20 cellular contexts compared by ENCODE assay signal in the genomic region with DNA sequence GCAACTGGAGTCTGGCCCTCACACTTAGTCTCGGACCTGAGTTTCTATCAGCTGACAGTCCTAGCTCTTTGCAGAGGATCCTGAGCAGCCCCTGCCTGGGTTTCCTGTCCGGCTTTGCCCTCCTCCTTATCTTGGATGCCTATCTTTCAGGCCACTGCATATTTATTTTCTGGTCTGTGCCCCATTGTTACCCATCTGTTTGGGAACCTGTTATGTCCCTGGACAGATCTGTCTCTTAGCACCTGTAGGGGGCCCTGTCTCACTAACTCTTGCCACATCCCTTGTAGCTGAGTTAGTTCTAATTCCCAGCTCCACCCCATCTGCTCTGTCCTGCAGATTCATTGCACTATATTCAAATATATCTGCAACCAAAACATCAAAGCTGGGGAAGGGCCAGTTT.
DNase-seq lines count a peak whose midpoint lies in the region; ATAC-seq and TF ChIP-seq lines count a peak whose summit lies in the region.
"Had no signal": no experiment of that assay in that cellular context is flagged by ENCODE, and none has a peak within 500 bp of the region (broad histone marks: within the 10 kb centered on the region; RNA-seq: fewer than 3 reads in every experiment).

No MANE protein-coding gene starts in this region.

- H3K36me3 Mint-ChIP-seq in activated CD4-positive, alpha-beta T cell treated with anti-CD3 and anti-CD28 coated beads for 36 hours (ENCODE audit: low read depth) = no peaks in the 10 kb centered on the region
- H3K36me3 Mint-ChIP-seq: CD8-positive, alpha-beta memory T cell had no signal

- intact Hi-C loops in activated CD4-positive, alpha-beta T cell treated with anti-CD3 and anti-CD28 coated beads for 36 hours (cut with DNase I, micrococcal nuclease) = no loop called here

- no peaks in the 10 kb centered on the region for H3K9me3 Mint-ChIP-seq in activated CD4-positive, alpha-beta T cell treated with anti-CD3 and anti-CD28 coated beads for 36 hours (ENCODE audit: low read depth)

- H3K36me3 ChIP-seq in kidney epithelial cell (ENCODE audit: control insufficient read depth, insufficient read depth, low read length) = no peaks in the 10 kb centered on the region
- H3K36me3 ChIP-seq: esophagus squamous epithelium, left ventricle myocardium inferior, thyroid gland had no signal

- TF ChIP-seq CTCF in GM12864 (IDR thresholded peaks at IDR 0.05; ENCODE audit: low read depth, low read length, missing control alignments) (peak; percentile 9), kidney epithelial cell (IDR thresholded peaks at IDR 0.05; ENCODE audit: insufficient read depth, low read length, poor library complexity, severe bottlenecking) (peak; percentile 10)

- H3K4me3 ChIP-seq in GM12864 (ENCODE audit: low read depth, low read length) (no peak overlapping the region), kidney epithelial cell (ENCODE audit: low read depth, low read length) (no peak overlapping the region)
- H3K4me3 ChIP-seq: esophagus squamous epithelium, left ventricle myocardium inferior, psoas muscle, thyroid gland had no signal

- H3K27ac Mint-ChIP-seq in activated CD4-positive, alpha-beta T cell treated with anti-CD3 and anti-CD28 coated beads for 36 hours = no peak overlapping the region
- H3K27ac Mint-ChIP-seq: CD8-positive, alpha-beta memory T cell had no signal

- POLR2A ChIA-PET in activated CD4-positive, alpha-beta T cell treated with anti-CD3 and anti-CD28 coated beads for 36 hours (lab: Charles Lee) = no interaction called here

- CTCF ChIA-PET in activated CD4-positive, alpha-beta T cell treated with anti-CD3 and anti-CD28 coated beads for 36 hours (lab: Charles Lee) = no interaction called here

- H3K4me3 Mint-ChIP-seq in activated CD4-positive, alpha-beta T cell treated with anti-CD3 and anti-CD28 coated beads for 36 hours = no peak overlapping the region
- H3K4me3 Mint-ChIP-seq: CD8-positive, alpha-beta memory T cell had no signal

- no peaks in the 10 kb centered on the region for H3K27me3 ChIP-seq in kidney epithelial cell (ENCODE audit: control insufficient read depth, insufficient read depth, low read length)
- H3K27me3 ChIP-seq: esophagus squamous epithelium, thyroid gland had no signal

- DNase-seq in GM12864 (ENCODE audit: low read depth) (no peak), HuH-7.5 (ENCODE audit: low spot score) (peak; percentile 17), SK-N-DZ (ENCODE audit: low spot score) (peak; percentile 1), kidney epithelial cell (ENCODE audit: low read depth) (no peak), dedifferentiated amniotic fluid mesenchymal stem cell (ENCODE audit: extremely low spot score) (no peak)
- DNase-seq in activated CD4-positive, alpha-beta T cell treated with anti-CD3 and anti-CD28 coated beads for 36 hours = no peak
- DNase-seq: activated CD4-positive, alpha-beta T cell treated with anti-CD3 and anti-CD28 coated beads, Interleukin-2, amount 50 U/mL, for 1 hour; activated CD8-positive, alpha-beta memory T cell treated with anti-CD3 and anti-CD28 coated beads, Interleukin-2, amount 50 U/mL, for 48 hours; CD8-positive, alpha-beta memory T cell; DND-41; effector CD8-positive, alpha-beta T cell; esophagus squamous epithelium; left ventricle myocardium inferior; NCI-H1694 treated with DMSO at 0.1 percent for 48 hours; NCI-H345; psoas muscle; stimulated activated CD4-positive, alpha-beta T cell treated with anti-CD3 and anti-CD28 coated beads, Interleukin-1b, Interleukin-23, amount 100 ng/mL, for 48 hours; stimulated activated naive CD4-positive, alpha-beta T cell treated with Interleukin-2 at 50 U/mL for 16 hours; thyroid gland had no signal

- peaks cover 5% of the 10 kb centered on the region for H3K27me3 Mint-ChIP-seq in activated CD4-positive, alpha-beta T cell treated with anti-CD3 and anti-CD28 coated beads for 36 hours

- H3K4me1 Mint-ChIP-seq in activated CD4-positive, alpha-beta T cell treated with anti-CD3 and anti-CD28 coated beads for 36 hours = no peaks in the 10 kb centered on the region
- H3K4me1 Mint-ChIP-seq: CD8-positive, alpha-beta memory T cell had no signal

- no peak for ATAC-seq in GM18517 (IDR thresholded peaks at IDR 0.05; ENCODE audit: unreplicated experiment)
- ATAC-seq in activated CD4-positive, alpha-beta T cell treated with anti-CD3 and anti-CD28 coated beads for 36 hours = no peak
- ATAC-seq: psoas muscle had no signal

Comparison
In these comparisons a context has a peak if more than half of its experiments do, and no peak if none do; other contexts are left out.
1. DNase-seq: peak in HuH-7.5 (single experiment) and SK-N-DZ (single experiment); none in GM12864 (single experiment), kidney epithelial cell (single experiment), activated CD4-positive, alpha-beta T cell treated with anti-CD3 and anti-CD28 coated beads for 36 hours (single experiment) and dedifferentiated amniotic fluid mesenchymal stem cell (single experiment).